In genomic region chr12:120365675-120366340, GRCh38 we compare ENCODE assay signal across 16 cellular contexts. TPM values are rescaled to one million over a fixed set of nuclear protein-coding genes. Genes with fewer than 3 reads are reported as not detected.
DNase-seq lines count a peak whose midpoint lies in the region; TF ChIP-seq lines count a peak whose summit lies in the region.
"Had no signal": no experiment of that assay in that cellular context is flagged by ENCODE, and none has a peak within 500 bp of the region (broad histone marks: within the 10 kb centered on the region; RNA-seq: fewer than 3 reads in every experiment).

No MANE protein-coding gene starts in this region.

- no peak overlapping the region for H3K9ac ChIP-seq in endodermal cell (ENCODE audit: extremely low read depth, low read length, poor library complexity, severe bottlenecking)

- CTCF ChIA-PET in HEK293T (lab: Yijun Ruan, JAX), result interaction anchor here (2.8 kb wide), 1 partner anchor 16 kb away, joined by 17 read pairs; no protein-coding TSS in a partner anchor

- H3K9me3 Mint-ChIP-seq in endodermal cell, result no peaks in the 10 kb centered on the region
- no peaks in the 10 kb centered on the region for H3K9me3 Mint-ChIP-seq in nephron progenitor cell
- H3K9me3 Mint-ChIP-seq: activated CD4-positive, alpha-beta memory T cell treated with anti-CD3 and anti-CD28 coated beads for 36 hours; CD8-positive, alpha-beta T cell had no signal

- no peaks in the 10 kb centered on the region for H3K27me3 Mint-ChIP-seq in endodermal cell (ENCODE audit: insufficient read depth)
- H3K27me3 Mint-ChIP-seq in nephron progenitor cell (ENCODE audit: low read depth, poor library complexity), result peaks cover 11% of the 10 kb centered on the region

- 88 to 93% methylated on average over 13 of the region's 13 CpGs for WGBS in endodermal cell (ENCODE audit: insufficient coverage in 1 of 2, insufficient read length in 1 of 2), 2 experiments

- TF ChIP-seq CTCF in endodermal cell (conservative IDR thresholded peaks at IDR 0.05) (no peak), nephron progenitor cell (IDR thresholded peaks at IDR 0.05) (no peak)

- peak; percentile 31 for DNase-seq in NCI-H82 (lab: John Stamatoyannopoulos, UW)
- no peak for DNase-seq in NCI-H82 treated with DMSO at 0.1 percent for 48 hours (lab: John Stamatoyannopoulos, UW; ENCODE audit: unreplicated experiment)
- peak; percentile 52 for DNase-seq in endodermal cell
- no peak for DNase-seq in nephron progenitor cell
- no peak for DNase-seq in T1000 (lab: John Stamatoyannopoulos, UW)
- no peak for DNase-seq in HEK293T (ENCODE audit: extremely low spot score)
- DNase-seq in AG08395 (ENCODE audit: low spot score), result no peak
- no peak for DNase-seq in NCI-H1694 treated with DMSO at 0.1 percent for 48 hours (lab: John Stamatoyannopoulos, UW)
- DNase-seq: activated CD4-positive, alpha-beta memory T cell treated with anti-CD3 and anti-CD28 coated beads for 36 hours; CD8-positive, alpha-beta T cell; HCEC 1CT; Kasumi-1; NCI-H1694; NCI-H510A had no signal

- peak overlapping the region; percentile 88 for H3K4me3 ChIP-seq in endodermal cell (ENCODE audit: low read length)
- H3K4me3 ChIP-seq: left lung had no signal

- POLR2A ChIA-PET in HEK293T (lab: Yijun Ruan, JAX), result interaction anchor here (1.1 to 2.9 kb wide), 2 partner anchors 11 to 71 kb away, joined by 3 to 18 read pairs; no protein-coding TSS in a partner anchor

- H3K4me3 Mint-ChIP-seq in endodermal cell (peak overlapping the region; percentile 88), nephron progenitor cell (peak overlapping the region; percentile 92)
- H3K4me3 Mint-ChIP-seq: activated CD4-positive, alpha-beta memory T cell treated with anti-CD3 and anti-CD28 coated beads for 36 hours; CD8-positive, alpha-beta T cell had no signal

- H3K27ac ChIP-seq in endodermal cell (ENCODE audit: low read depth, low read length), result no peak overlapping the region

- H3K27ac Mint-ChIP-seq in endodermal cell (peak overlapping the region; percentile 81), nephron progenitor cell (peak overlapping the region; percentile 4)
- H3K27ac Mint-ChIP-seq: activated CD4-positive, alpha-beta memory T cell treated with anti-CD3 and anti-CD28 coated beads for 36 hours; CD8-positive, alpha-beta T cell had no signal

- no peaks in the 10 kb centered on the region for H3K27me3 ChIP-seq in endodermal cell (ENCODE audit: control insufficient read depth, insufficient read depth, low read length, poor library complexity, severe bottlenecking)

- peaks cover 70% of the 10 kb centered on the region for H3K4me1 Mint-ChIP-seq in endodermal cell
- peaks cover 81% of the 10 kb centered on the region for H3K4me1 Mint-ChIP-seq in nephron progenitor cell

- H3K36me3 Mint-ChIP-seq in endodermal cell (ENCODE audit: low read depth), result peaks cover 49% of the 10 kb centered on the region
- peaks cover 35% of the 10 kb centered on the region for H3K36me3 Mint-ChIP-seq in nephron progenitor cell (ENCODE audit: low read depth)
- H3K36me3 Mint-ChIP-seq: activated CD4-positive, alpha-beta memory T cell treated with anti-CD3 and anti-CD28 coated beads for 36 hours; CD8-positive, alpha-beta T cell had no signal

- peaks cover 54% of the 10 kb centered on the region for H3K36me3 ChIP-seq in endodermal cell (ENCODE audit: control insufficient read depth, insufficient read depth, low read length)
- H3K36me3 ChIP-seq: left lung had no signal

- peaks cover 35% of the 10 kb centered on the region for H3K4me1 ChIP-seq in endodermal cell (ENCODE audit: control insufficient read depth, insufficient read depth, low read length)

- no peaks in the 10 kb centered on the region for H3K9me3 ChIP-seq in endodermal cell (ENCODE audit: control insufficient read depth, low read length)
- H3K9me3 ChIP-seq: left lung had no signal

TF ChIP-seq in HEK293T, 16 proteins besides CTCF, POLR2A, EP300 and RAD21:
- TF ChIP-seq PKNOX1 (IDR thresholded peaks at IDR 0.05) (no peak), L3MBTL2 (conservative IDR thresholded peaks at IDR 0.05) (no peak), SUZ12 (IDR thresholded peaks at IDR 0.05) (no peak), BHLHE40 (IDR thresholded peaks at IDR 0.05; ENCODE audit: borderline replicate concordance) (no peak), ELF4 (IDR thresholded peaks at IDR 0.05) (no peak), SP1 (IDR thresholded peaks at IDR 0.05) (no peak), FOXA1 (IDR thresholded peaks at IDR 0.05) (no peak), NFRKB (IDR thresholded peaks at IDR 0.05) (no peak), CTBP1 (IDR thresholded peaks at IDR 0.05; ENCODE audit: borderline replicate concordance) (no peak), ZNF384 (IDR thresholded peaks at IDR 0.05) (no peak), FOXM1 (IDR thresholded peaks at IDR 0.05; ENCODE audit: borderline replicate concordance) (no peak), LEF1 (IDR thresholded peaks at IDR 0.05; ENCODE audit: borderline replicate concordance) (no peak), HDGF (IDR thresholded peaks at IDR 0.05; ENCODE audit: borderline replicate concordance) (no peak), ARNT (IDR thresholded peaks at IDR 0.05) (no peak), TARDBP (IDR thresholded peaks at IDR 0.05) (no peak), FOXK2 (IDR thresholded peaks at IDR 0.05) (no peak)

RNA-seq across cellular contexts. Expression of gene MSI1, which starts 3.2 kb away (rescaled TPM):
- 100 to 1,000 TPM in 1 of 2 donors, 10 to 100 TPM in 1; 92.8 to 105 TPM for total RNA-seq in endodermal cell
- 123 TPM for polyA plus RNA-seq in endodermal cell (2013, experiment 1 of 2)
- polyA plus RNA-seq in endodermal cell (2013, experiment 2 of 2), result 104 TPM
- total RNA-seq: CD8-positive, alpha-beta T cell; OCI-LY7 had no signal

RNA-seq across cellular contexts. Expression of gene PLA2G1B, which starts 38.2 kb away (rescaled TPM):
- total RNA-seq in endodermal cell, result not detected
- polyA plus RNA-seq in endodermal cell (2013, experiment 1 of 2), result not detected
- polyA plus RNA-seq in endodermal cell (2013, experiment 2 of 2), result not detected
- total RNA-seq: activated CD4-positive, alpha-beta memory T cell treated with anti-CD3 and anti-CD28 coated beads for 36 hours; CD8-positive, alpha-beta T cell; OCI-LY7 had no signal

Comparison
In these comparisons a context has a peak if more than half of its experiments do, and no peak if none do; other contexts are left out.
1. DNase-seq: peak in NCI-H82 (single experiment) and endodermal cell (single experiment); none in NCI-H82 treated with DMSO at 0.1 percent for 48 hours (single experiment), nephron progenitor cell (single experiment), T1000 (single experiment), HEK293T (single experiment), AG08395 (single experiment) and NCI-H1694 treated with DMSO at 0.1 percent for 48 hours (single experiment).